ENCODE assay signal across 1 cellular context in genomic region chr20:297925-298754, GRCh38.
TF ChIP-seq lines count a peak whose summit lies in the region.

No MANE protein-coding gene starts in this region.

TF ChIP-seq in HepG2, 621 proteins besides CTCF, POLR2A, EP300 and RAD21 (continued from another document and continues in another):
- TF ChIP-seq THAP7 (CRISPR knock-in tag; IDR thresholded peaks at IDR 0.05), result no peak
- no peak for TF ChIP-seq TP53 (CRISPR knock-in tag; conservative IDR thresholded peaks at IDR 0.05)
- 0 out of 2 replicates have a peak, but pooled peaks have one; percentile 5 for TF ChIP-seq ZNF770 (CRISPR knock-in tag; IDR thresholded peaks at IDR 0.05)
- TF ChIP-seq TRIM22 (IDR thresholded peaks at IDR 0.05), result no peak
- peak; percentile 75; the same call in 1 of the 2 replicates for TF ChIP-seq ERF (CRISPR knock-in tag; IDR thresholded peaks at IDR 0.05)
- TF ChIP-seq CHD2 (IDR thresholded peaks at IDR 0.05; ENCODE audit: low read depth, low read length), result no peak
- no peak; the same call in 1 of the 2 replicates for TF ChIP-seq MYPOP (CRISPR knock-in tag; IDR thresholded peaks at IDR 0.05)
- 0 out of 2 replicates have a peak, but pooled peaks have one; percentile 44 for TF ChIP-seq THAP11 (CRISPR knock-in tag; IDR thresholded peaks at IDR 0.05)
- 0 out of 2 replicates have a peak, but pooled peaks have one; percentile 84 for TF ChIP-seq ZNF782 (CRISPR knock-in tag; IDR thresholded peaks at IDR 0.05; ENCODE audit: borderline replicate concordance)
- TF ChIP-seq SRF (IDR thresholded peaks at IDR 0.05; ENCODE audit: low read depth, low read length), result no peak
- peak; percentile 93 for TF ChIP-seq ZNF333 (CRISPR knock-in tag; IDR thresholded peaks at IDR 0.05; ENCODE audit: borderline replicate concordance)
- TF ChIP-seq ZNF143 (CRISPR knock-in tag; IDR thresholded peaks at IDR 0.05), result peak; percentile 62; the same call in 1 of the 2 replicates
- no peak for TF ChIP-seq RNF219 (CRISPR knock-in tag; IDR thresholded peaks at IDR 0.05)
- no peak for TF ChIP-seq PTBP1 (IDR thresholded peaks at IDR 0.05; ENCODE audit: low read depth, low read length, poor library complexity, severe bottlenecking)
- TF ChIP-seq NR2F1 (CRISPR knock-in tag; IDR thresholded peaks at IDR 0.05), result 0 out of 4 replicates have a peak, but pooled peaks of 1 of the 2 experiments have one; percentile 35
- TF ChIP-seq ZNF160 (CRISPR knock-in tag; IDR thresholded peaks at IDR 0.05), result peak; percentile 83; the same call in 1 of the 2 replicates
- TF ChIP-seq PHF20 (CRISPR knock-in tag; IDR thresholded peaks at IDR 0.05), result peak; percentile 56; the same call in 1 of the 2 replicates
- TF ChIP-seq ZNF331 (CRISPR knock-in tag; IDR thresholded peaks at IDR 0.05), result no peak
- TF ChIP-seq CEBPB (IDR thresholded peaks at IDR 0.05; ENCODE audit: borderline replicate concordance, low read depth, low read length), result peak; percentile 45; the same call in 1 of the 2 replicates
- no peak; the same call in 1 of the 2 replicates for TF ChIP-seq E2F2 (CRISPR knock-in tag; IDR thresholded peaks at IDR 0.05; ENCODE audit: borderline replicate concordance)
- TF ChIP-seq ZNF30 (CRISPR knock-in tag; IDR thresholded peaks at IDR 0.05), result no peak
- TF ChIP-seq AKAP8 (CRISPR knock-in tag; IDR thresholded peaks at IDR 0.05), result no peak
- peak; percentile 80; the same call in 1 of the 2 replicates for TF ChIP-seq ZFP91 (CRISPR knock-in tag; IDR thresholded peaks at IDR 0.05; ENCODE audit: borderline replicate concordance)
- TF ChIP-seq ZFY (CRISPR knock-in tag; IDR thresholded peaks at IDR 0.05), result peak; percentile 36
- TF ChIP-seq SNAPC5 (CRISPR knock-in tag; IDR thresholded peaks at IDR 0.05; ENCODE audit: borderline replicate concordance), result peak; percentile 86; the same call in 1 of the 2 replicates
- TF ChIP-seq ZNF737 (CRISPR knock-in tag; IDR thresholded peaks at IDR 0.05; ENCODE audit: borderline replicate concordance), result 0 out of 2 replicates have a peak, but pooled peaks have one; percentile 30
- no peak for TF ChIP-seq LCORL (IDR thresholded peaks at IDR 0.05)
- TF ChIP-seq LCORL (CRISPR knock-in tag; IDR thresholded peaks at IDR 0.05), result 0 out of 2 replicates have a peak, but pooled peaks have one; percentile 33
- no peak for TF ChIP-seq ZBTB49 (CRISPR knock-in tag; IDR thresholded peaks at IDR 0.05; ENCODE audit: borderline replicate concordance)
- TF ChIP-seq ZNF230 (CRISPR knock-in tag; IDR thresholded peaks at IDR 0.05), result peak; percentile 43; the same call in 1 of the 2 replicates
- no peak; the same call in 1 of the 2 replicates for TF ChIP-seq PAX8 (CRISPR knock-in tag; IDR thresholded peaks at IDR 0.05; ENCODE audit: borderline replicate concordance)
- TF ChIP-seq ZNF772 (CRISPR knock-in tag; IDR thresholded peaks at IDR 0.05), result 0 out of 2 replicates have a peak, but pooled peaks have one; percentile 38
- peak; percentile 79 for TF ChIP-seq ZNF883 (CRISPR knock-in tag; IDR thresholded peaks at IDR 0.05; ENCODE audit: not compliant biosample characterization)
- TF ChIP-seq ZBTB37 (CRISPR knock-in tag; IDR thresholded peaks at IDR 0.05), result 0 out of 2 replicates have a peak, but pooled peaks have one; percentile 74
- peak; percentile 95 for TF ChIP-seq ZNF788 (CRISPR knock-in tag; IDR thresholded peaks at IDR 0.05; ENCODE audit: borderline replicate concordance)
- TF ChIP-seq CREB3 (CRISPR knock-in tag; IDR thresholded peaks at IDR 0.05), result no peak
- TF ChIP-seq ZNF576 (CRISPR knock-in tag; IDR thresholded peaks at IDR 0.05), result peak; percentile 94
- TF ChIP-seq PRPF4 (IDR thresholded peaks at IDR 0.05; ENCODE audit: low read depth, low read length, poor library complexity, severe bottlenecking), result no peak
- peak; percentile 52 for TF ChIP-seq SIX4 (CRISPR knock-in tag; IDR thresholded peaks at IDR 0.05)
- no peak for TF ChIP-seq LRRFIP1 (CRISPR knock-in tag; conservative IDR thresholded peaks at IDR 0.05)
- TF ChIP-seq RBM39 (IDR thresholded peaks at IDR 0.05; ENCODE audit: low read depth, low read length, poor library complexity, severe bottlenecking), result peak; percentile 30
